In genomic region chr20:4135385-4136077, GRCh38 we compare ENCODE assay signal across 8 cellular contexts. TPM values are rescaled to one million over a fixed set of nuclear protein-coding genes. Genes with fewer than 3 reads are reported as not detected.
DNase-seq lines count a peak whose midpoint lies in the region; ATAC-seq, FAIRE-seq and TF ChIP-seq lines count a peak whose summit lies in the region.
"Had no signal": no experiment of that assay in that cellular context is flagged by ENCODE, and none has a peak within 500 bp of the region (broad histone marks: within the 10 kb centered on the region; RNA-seq: fewer than 3 reads in every experiment).

No MANE protein-coding gene starts in this region.

- peak; percentile 76 for ATAC-seq in sciatic nerve
- no peak for ATAC-seq in gastrocnemius medialis
- ATAC-seq in natural killer cell = no peak

- H3K36me3 ChIP-seq in NT2/D1 (ENCODE audit: insufficient read depth, insufficient read length, low read length) = no peaks in the 10 kb centered on the region
- no peaks in the 10 kb centered on the region for H3K36me3 ChIP-seq in gastrocnemius medialis
- H3K36me3 ChIP-seq: ascending aorta had no signal

- no peak overlapping the region for H3K4me3 ChIP-seq in NT2/D1 (ENCODE audit: insufficient read length, low read depth)
- no peak overlapping the region for H3K4me3 ChIP-seq in fibroblast of mammary gland (ENCODE audit: control insufficient read depth, low read depth, low read length)
- no peak overlapping the region for H3K4me3 ChIP-seq in gastrocnemius medialis
- H3K4me3 ChIP-seq: ascending aorta had no signal

- TF ChIP-seq CTCF in fibroblast of mammary gland (conservative IDR thresholded peaks at IDR 0.05; ENCODE audit: control insufficient read depth, insufficient read depth, low read depth, low read length) (no peak), gastrocnemius medialis (IDR thresholded peaks at IDR 0.05 in 4 of 5, conservative IDR thresholded peaks at IDR 0.05 in 1 of 5) (no peak), natural killer cell (IDR thresholded peaks at IDR 0.05) (no peak)

- no peak for TF ChIP-seq POLR2A in H54 (IDR thresholded peaks at IDR 0.05; ENCODE audit: low read depth, low read length)
- TF ChIP-seq POLR2A in gastrocnemius medialis (IDR thresholded peaks at IDR 0.05) = no peak

- FAIRE-seq in H54 (lab: Jason Lieb, UNC) = peak; percentile 81

- no peaks in the 10 kb centered on the region for H3K36me3 Mint-ChIP-seq in natural killer cell

- peaks cover 11% of the 10 kb centered on the region for H3K4me1 ChIP-seq in NT2/D1 (ENCODE audit: insufficient read depth, insufficient read length)
- no peaks in the 10 kb centered on the region for H3K4me1 ChIP-seq in gastrocnemius medialis
- H3K4me1 ChIP-seq: ascending aorta had no signal

- H3K27me3 Mint-ChIP-seq in natural killer cell (ENCODE audit: low read depth in 2 of 2) = peaks cover 8 to 9% of the 10 kb centered on the region in 2 donors

- peaks cover 5 to 7% of the 10 kb centered on the region in 2 donors for H3K4me1 Mint-ChIP-seq in natural killer cell

- H3K9ac ChIP-seq in NT2/D1 (ENCODE audit: insufficient read length, low read depth) = no peak overlapping the region

- in situ Hi-C loops in gastrocnemius medialis (cut with MboI; ENCODE audit: low sequenced_read_pairs in 4 of 4) = no loop called here

- no peaks in the 10 kb centered on the region for H3K9me3 Mint-ChIP-seq in natural killer cell

- H3K27ac Mint-ChIP-seq in natural killer cell = no peak overlapping the region

- DNase-seq in H54 (ENCODE audit: insufficient read length, low spot score) (peak; percentile 89), NT2/D1 (ENCODE audit: low read depth, low spot score) (peak; percentile 70), fibroblast of mammary gland (ENCODE audit: low read depth) (peak; percentile 99), sciatic nerve (ENCODE audit: low spot score) (no peak), gastrocnemius medialis (no peak), GM19240 (ENCODE audit: insufficient read length, low spot score) (no peak), natural killer cell (no peak)

- H3K4me3 Mint-ChIP-seq in natural killer cell = no peak overlapping the region

- no peaks in the 10 kb centered on the region for H3K9me3 ChIP-seq in NT2/D1 (ENCODE audit: insufficient read depth, low read length)
- H3K9me3 ChIP-seq in gastrocnemius medialis = no peaks in the 10 kb centered on the region
- H3K9me3 ChIP-seq: ascending aorta had no signal

- intact Hi-C loops in sciatic nerve (cut with DNase I) (no loop called here), gastrocnemius medialis (cut with DNase I; ENCODE audit: low total_unique reads) (no loop called here), natural killer cell (cut with micrococcal nuclease) (no loop called here)

- H3K27me3 ChIP-seq in NT2/D1 (ENCODE audit: insufficient read depth, insufficient read length) (no peaks in the 10 kb centered on the region), gastrocnemius medialis (no peaks in the 10 kb centered on the region)
- H3K27me3 ChIP-seq: ascending aorta had no signal

- no peak overlapping the region for H3K27ac ChIP-seq in gastrocnemius medialis
- H3K27ac ChIP-seq: ascending aorta had no signal

RNA-seq across cellular contexts. Expression of gene SMOX, which starts 13.1 kb away (rescaled TPM):
- total RNA-seq in sciatic nerve = 29.4 TPM
- 1 to 10 TPM in 3 of 4 donors, under 1 TPM in 1; 0.63 to 4.1 (median 2.2) TPM for total RNA-seq in gastrocnemius medialis
- total RNA-seq in natural killer cell = 1 to 10 TPM; 1.0 to 3.6 (median 3.0) TPM

Comparison
In these comparisons a context has a peak if more than half of its experiments do, and no peak if none do; other contexts are left out.
1. DNase-seq: peak in H54 (single experiment), NT2/D1 (single experiment) and fibroblast of mammary gland (single experiment); none in sciatic nerve (single experiment), gastrocnemius medialis (0 of 2), GM19240 (single experiment) and natural killer cell (single experiment).